8 cellular contexts compared by ENCODE assay signal in the genomic region with DNA sequence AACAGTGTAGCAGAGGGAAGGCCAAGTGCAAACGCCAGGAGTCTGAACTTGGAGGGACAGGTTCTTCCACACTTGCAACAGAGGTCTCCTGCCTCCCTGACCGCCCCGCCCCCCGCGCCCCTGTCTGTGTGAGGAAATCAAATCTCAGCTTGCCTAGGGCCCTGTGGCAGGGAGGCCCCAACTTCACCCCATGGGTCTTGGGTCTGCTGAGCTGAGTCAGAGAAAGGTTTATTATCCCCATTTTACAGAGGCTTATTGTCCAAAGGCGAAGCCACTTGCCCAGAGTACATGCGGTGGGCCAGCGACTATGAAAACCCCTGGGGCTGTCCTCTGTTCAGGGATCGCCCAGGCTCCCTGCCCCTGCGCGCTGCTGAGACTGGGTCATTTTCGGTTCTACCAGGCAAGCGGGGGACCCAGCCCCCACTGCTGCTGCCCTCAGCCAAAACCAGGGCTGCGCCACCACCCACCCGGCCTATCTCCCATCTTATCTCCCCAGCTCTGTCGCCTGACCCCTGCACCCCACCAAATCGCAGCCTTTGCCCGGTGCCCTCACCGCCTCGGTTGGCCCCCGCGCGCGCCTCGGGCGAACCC. TPM values are rescaled to one million over a fixed set of nuclear protein-coding genes. Genes with fewer than 3 reads are reported as not detected.
DNase-seq lines count a peak whose midpoint lies in the region; ATAC-seq and TF ChIP-seq lines count a peak whose summit lies in the region.

No MANE protein-coding gene starts in this region.

- H3K27ac ChIP-seq in esophagus (ENCODE audit: low read depth in 2 of 2, low read length in 1 of 2) = peak overlapping the region; percentile 87 to 89

- peaks cover 55 to 78% (median 72%) of the 10 kb centered on the region in 3 donors for H3K27me3 Mint-ChIP-seq in CD14-positive monocyte (ENCODE audit: low read depth in 3 of 3)

- H3K4me1 Mint-ChIP-seq in CD14-positive monocyte = peaks cover 20% of the 10 kb centered on the region

- H3K36me3 Mint-ChIP-seq in CD14-positive monocyte = peaks cover 6 to 7% of the 10 kb centered on the region in 2 donors

- TF ChIP-seq CTCF in CD14-positive monocyte (IDR thresholded peaks at IDR 0.05) = no peak

- peak overlapping the region; percentile 47 to 84 for H3K4me3 ChIP-seq in esophagus (ENCODE audit: low read depth in 1 of 2, low read length in 2 of 2)
- peak overlapping the region; percentile 50 for H3K4me3 ChIP-seq in neuron (ENCODE audit: low read length)

- H3K27me3 ChIP-seq in esophagus (ENCODE audit: control insufficient read depth in 1 of 2, insufficient read depth in 2 of 2, low read length in 2 of 2) = no peaks in the 10 kb centered on the region
- H3K27me3 ChIP-seq in neuron (ENCODE audit: insufficient read depth, low read length) = no peaks in the 10 kb centered on the region

- no peak overlapping the region for H3K27ac Mint-ChIP-seq in CD14-positive monocyte

- ATAC-seq in HG02623 (IDR thresholded peaks at IDR 0.05; ENCODE audit: unreplicated experiment) = no peak

- H3K36me3 ChIP-seq in esophagus (ENCODE audit: control insufficient read depth in 2 of 2, insufficient read depth in 2 of 2, low read length in 1 of 2) (peaks cover 0 to 3% of the 10 kb centered on the region in 2 donors), neuron (ENCODE audit: insufficient read depth, low read length) (no peaks in the 10 kb centered on the region)

- H3K9me3 Mint-ChIP-seq in CD14-positive monocyte = peaks cover 0 to 20% (median 8%) of the 10 kb centered on the region in 7 donors

- intact Hi-C loops in CD14-positive monocyte (cut with micrococcal nuclease) = no loop called here

- peak overlapping the region; percentile 65 to 85 for H3K4me3 Mint-ChIP-seq in CD14-positive monocyte

- H3K4me1 ChIP-seq in esophagus (ENCODE audit: control insufficient read depth in 2 of 2, insufficient read depth in 2 of 2, low read length in 1 of 2) = peaks cover 8 to 21% of the 10 kb centered on the region in 2 donors
- peaks cover 16% of the 10 kb centered on the region for H3K4me1 ChIP-seq in neuron (ENCODE audit: insufficient read depth, low read length)

- DNase-seq in CD14-positive monocyte (ENCODE audit: low spot score) = no peak
- DNase-seq in NCI-H510A treated with DMSO at 0.1 percent for 48 hours (lab: John Stamatoyannopoulos, UW) = peak; percentile 59
- DNase-seq in mesenteric fat pad (ENCODE audit: low spot score) = no peak
- DNase-seq in SK-N-DZ (ENCODE audit: low spot score) = no peak
- no peak for DNase-seq in NCI-H69 (lab: John Stamatoyannopoulos, UW)

- peak overlapping the region; percentile 20 for H2AFZ ChIP-seq in neuron (ENCODE audit: low read depth, low read length)

- 35 to 40% methylated on average over 26 of the region's 26 CpGs for WGBS in esophagus, 2 donors

- H3K9me3 ChIP-seq in esophagus (ENCODE audit: control insufficient read depth in 2 of 2, insufficient read depth in 1 of 2, low read depth in 1 of 2, low read length in 1 of 2) (no peaks in the 10 kb centered on the region), neuron (ENCODE audit: low read length) (no peaks in the 10 kb centered on the region)

RNA-seq across cellular contexts. Expression of gene CERS4, which starts 1.0 kb away (rescaled TPM):
- polyA plus RNA-seq in CD14-positive monocyte (10 to 100 TPM; 12.0 to 12.1 TPM), esophagus (10 to 100 TPM; 67.7 to 70.0 TPM)
- 41.5 TPM for total RNA-seq in mesenteric fat pad
- polyA plus RNA-seq in SK-N-DZ (2014; cell fraction: cytosol; rRNA removed) = 24.1 and 31.8 TPM in 2 replicates
- polyA plus RNA-seq in SK-N-DZ (2014; cell fraction: nucleus; rRNA removed) = 22.3 and 25.7 TPM in 2 replicates

RNA-seq across cellular contexts. Expression of gene FBN3, which starts 58.8 kb away (rescaled TPM):
- polyA plus RNA-seq in CD14-positive monocyte (not detected), esophagus (under 1 TPM; under 0.01 to 0.02 TPM)
- total RNA-seq in mesenteric fat pad = not detected
- polyA plus RNA-seq in SK-N-DZ (2014; cell fraction: cytosol; rRNA removed) = 0.13 and 0.20 TPM in 2 replicates
- 0.41 and 0.47 TPM in 2 replicates for polyA plus RNA-seq in SK-N-DZ (2014; cell fraction: nucleus; rRNA removed)

Comparison
In these comparisons a context has a peak if more than half of its experiments do, and no peak if none do; other contexts are left out.
1. RNA of gene CERS4, which starts 1.0 kb away (polyA plus RNA-seq): 67.7 to 70.0 TPM in esophagus; 12.0 to 12.1 TPM in CD14-positive monocyte; every median in the first group is over 4 times any median in the second.